In genomic region chr5:143403607-143404415, GRCh38 we compare ENCODE assay signal across 1 cellular context.
A peak's percentile ranks its signal among the peaks of the same experiment; 100 is the strongest.
TF ChIP-seq lines count a peak whose summit lies in the region.

Gene NR3C1, minus strand, starts transcription at chr5:143403686. Its CDS starts 2,847 bp downstream, at chr5:143400839.

TF ChIP-seq in HepG2, 621 proteins besides CTCF, POLR2A, EP300 and RAD21 (continued from another document and continues in another):
- TF ChIP-seq CSRNP1 (CRISPR knock-in tag; IDR thresholded peaks at IDR 0.05) (no peak), ZNF260 (CRISPR knock-in tag; IDR thresholded peaks at IDR 0.05; ENCODE audit: borderline replicate concordance, low read depth) (no peak), MIXL1 (CRISPR knock-in tag; IDR thresholded peaks at IDR 0.05) (no peak), IKZF5 (CRISPR knock-in tag; IDR thresholded peaks at IDR 0.05) (no peak), BRCA1 (CRISPR knock-in tag; IDR thresholded peaks at IDR 0.05) (no peak), ZNF367 (CRISPR knock-in tag; IDR thresholded peaks at IDR 0.05; ENCODE audit: borderline replicate concordance) (no peak), BCL3 (CRISPR knock-in tag; IDR thresholded peaks at IDR 0.05) (0 out of 2 replicates have a peak, but pooled peaks have one; percentile 72), ISL2 (CRISPR knock-in tag; IDR thresholded peaks at IDR 0.05) (no peak), ZNF564 (CRISPR knock-in tag; IDR thresholded peaks at IDR 0.05) (no peak), ZNF841 (CRISPR knock-in tag; IDR thresholded peaks at IDR 0.05; ENCODE audit: borderline replicate concordance) (no peak), PTBP1 (IDR thresholded peaks at IDR 0.05; ENCODE audit: low read depth, low read length, poor library complexity, severe bottlenecking) (no peak), ZSCAN31 (CRISPR knock-in tag; IDR thresholded peaks at IDR 0.05; ENCODE audit: low read depth) (peak; percentile 12; the same call in 1 of the 2 replicates), CENPT (CRISPR knock-in tag; IDR thresholded peaks at IDR 0.05; ENCODE audit: low read depth) (no peak), PRDM10 (CRISPR knock-in tag; IDR thresholded peaks at IDR 0.05; ENCODE audit: low read depth) (no peak), ZNF10 (CRISPR knock-in tag; IDR thresholded peaks at IDR 0.05; ENCODE audit: borderline replicate concordance, low read depth) (no peak), ZNF784 (CRISPR knock-in tag; IDR thresholded peaks at IDR 0.05; ENCODE audit: borderline replicate concordance) (peak; percentile 17; the same call in 1 of the 2 replicates), ONECUT2 (CRISPR knock-in tag; IDR thresholded peaks at IDR 0.05) (no peak), NR0B2 (CRISPR knock-in tag; IDR thresholded peaks at IDR 0.05) (no peak), ZFAT (CRISPR knock-in tag; conservative IDR thresholded peaks at IDR 0.05) (no peak), HMGA1 (CRISPR knock-in tag; conservative IDR thresholded peaks at IDR 0.05) (no peak), ZNF678 (CRISPR knock-in tag; IDR thresholded peaks at IDR 0.05) (no peak), LRRFIP1 (CRISPR knock-in tag; conservative IDR thresholded peaks at IDR 0.05) (no peak), ZMYM4 (CRISPR knock-in tag; IDR thresholded peaks at IDR 0.05) (peak; percentile 31; the same call in 1 of the 2 replicates), CAMTA2 (CRISPR knock-in tag; IDR thresholded peaks at IDR 0.05; ENCODE audit: borderline replicate concordance) (no peak), HES4 (CRISPR knock-in tag; IDR thresholded peaks at IDR 0.05; ENCODE audit: borderline replicate concordance) (peak; percentile 74), ZNF674 (CRISPR knock-in tag; IDR thresholded peaks at IDR 0.05; ENCODE audit: low read depth) (no peak), MXI1 (IDR thresholded peaks at IDR 0.05; ENCODE audit: borderline replicate concordance, low read depth, low read length) (peak; percentile 70; the same call in 2 of the 3 replicates), WIZ (CRISPR knock-in tag; IDR thresholded peaks at IDR 0.05) (no peak), GABPB1 (CRISPR knock-in tag; IDR thresholded peaks at IDR 0.05) (peak; percentile 55; the same call in 1 of the 2 replicates), FOXJ3 (CRISPR knock-in tag; IDR thresholded peaks at IDR 0.05; ENCODE audit: borderline replicate concordance) (no peak), ZBTB44 (CRISPR knock-in tag; IDR thresholded peaks at IDR 0.05) (no peak), ATF7-NPFF (CRISPR knock-in tag; IDR thresholded peaks at IDR 0.05; ENCODE audit: low read depth) (peak; percentile 48; the same call in 1 of the 2 replicates), ZNF549 (CRISPR knock-in tag; IDR thresholded peaks at IDR 0.05) (no peak), ZSCAN9 (CRISPR knock-in tag; IDR thresholded peaks at IDR 0.05; ENCODE audit: borderline replicate concordance) (no peak), ZNF558 (CRISPR knock-in tag; IDR thresholded peaks at IDR 0.05; ENCODE audit: borderline replicate concordance) (no peak), PAXIP1 (CRISPR knock-in tag; conservative IDR thresholded peaks at IDR 0.05) (no peak), GATAD2A (CRISPR knock-in tag; IDR thresholded peaks at IDR 0.05) (no peak), FUBP1 (CRISPR knock-in tag; IDR thresholded peaks at IDR 0.05; ENCODE audit: borderline replicate concordance) (no peak), ZBTB1 (CRISPR knock-in tag; IDR thresholded peaks at IDR 0.05; ENCODE audit: borderline replicate concordance) (0 out of 2 replicates have a peak, but pooled peaks have one; percentile 47), ZNF251 (CRISPR knock-in tag; IDR thresholded peaks at IDR 0.05) (no peak)
